Comparison of ENCODE assay signal across 30 cellular contexts in the genomic region with DNA sequence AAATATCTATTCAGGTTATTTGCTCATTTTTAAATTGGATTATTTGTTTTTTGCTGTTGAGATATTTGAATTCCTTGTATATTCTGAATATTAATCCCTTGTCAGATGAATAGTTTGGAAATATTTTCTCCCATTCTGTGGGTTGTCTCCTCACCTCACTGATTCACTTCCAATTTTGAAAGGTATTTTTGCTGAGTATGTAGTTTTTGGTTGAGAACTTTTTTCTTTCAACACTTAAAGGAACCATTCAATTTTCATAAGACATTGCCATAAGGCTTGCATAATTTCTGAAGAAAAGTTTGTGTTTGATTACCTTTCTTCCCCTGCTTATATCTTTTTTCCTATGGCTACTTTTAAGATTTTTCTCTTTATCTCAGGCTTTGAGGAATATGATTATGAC.
"Had no signal": no experiment of that assay in that cellular context is flagged by ENCODE, and none has a peak within 500 bp of the region (broad histone marks: within the 10 kb centered on the region; RNA-seq: fewer than 3 reads in every experiment).

No MANE protein-coding gene starts in this region.

- H3K36me3 ChIP-seq: ascending aorta, cardiac muscle cell had no signal

- FAIRE-seq: bronchial epithelial cell, TTC549 had no signal

- H3K4me3 ChIP-seq: ascending aorta, cardiac muscle cell had no signal

- H3K27me3 ChIP-seq: ascending aorta, cardiac muscle cell had no signal

- ATAC-seq: activated CD8-positive, alpha-beta memory T cell treated with anti-CD3 and anti-CD28 coated beads, Interleukin-2, amount 10 ng/mL, durations not matched to agents 7 days and 5 days; activated CD8-positive, alpha-beta T cell treated with anti-CD3 and anti-CD28 coated beads, Interleukin-2, amount 10 ng/mL, durations not matched to agents 7 days and 5 days; activated naive CD8-positive, alpha-beta T cell treated with anti-CD3 and anti-CD28 coated beads, Interleukin-2, amount 50 U/mL, for 24 hours had no signal

- H3K27ac ChIP-seq: ascending aorta, cardiac muscle cell, VCaP had no signal

- DNase-seq: activated B cell treated with CpG ODN at 0.5 μM for 24 hours; activated CD4-positive, alpha-beta memory T cell treated with anti-CD3 and anti-CD28 coated beads, Interleukin-2, amount 10 ng/mL, durations not matched to agents 7 days and 5 days; activated CD4-positive, alpha-beta T cell treated with anti-CD3 and anti-CD28 coated beads for 4 hours; activated CD4-positive, alpha-beta T cell treated with anti-CD3 and anti-CD28 coated beads, Interleukin-2, amount 10 ng/mL, durations not matched to agents 24 days and 14 days; activated CD4-positive, alpha-beta T cell treated with anti-CD3 and anti-CD28 coated beads, Interleukin-2, amount 50 U/mL, for 1 hour; activated CD4-positive, alpha-beta T cell treated with anti-CD3 and anti-CD28 coated beads, Interleukin-2, amount 50 U/mL, for 4 hours; activated CD4-positive, CD25-positive, alpha-beta regulatory T cell treated with anti-CD3 and anti-CD28 coated beads, Interleukin-2, amount 50 U/mL, for 72 hours; activated CD8-positive, alpha-beta memory T cell treated with anti-CD3 and anti-CD28 coated beads for 24 hours; activated CD8-positive, alpha-beta memory T cell treated with anti-CD3 and anti-CD28 coated beads, Interleukin-2, amount 10 ng/mL, durations not matched to agents 7 days and 5 days; activated CD8-positive, alpha-beta memory T cell treated with anti-CD3 and anti-CD28 coated beads, Interleukin-2, amount 50 U/mL, for 48 hours; activated CD8-positive, alpha-beta T cell treated with anti-CD3 and anti-CD28 coated beads, Interleukin-2, amount 10 ng/mL, durations not matched to agents 7 days and 5 days; activated effector memory CD4-positive, alpha-beta T cell treated with Interleukin-2 at 50 U/mL for 16 hours; activated gamma-delta T cell; activated naive CD4-positive, alpha-beta T cell treated with anti-CD3 and anti-CD28 coated beads, Interleukin-2, amount 10 ng/mL, durations not matched to agents 7 days and 5 days; activated naive CD4-positive, alpha-beta T cell treated with Interleukin-2 at 50 U/mL for 16 hours; activated naive CD8-positive, alpha-beta T cell treated with anti-CD3 and anti-CD28 coated beads, Interleukin-2, amount 10 ng/mL, durations not matched to agents 7 days and 5 days; activated naive CD8-positive, alpha-beta T cell treated with anti-CD3 and anti-CD28 coated beads, Interleukin-2, amount 50 U/mL, for 24 hours; activated T-cell treated with anti-CD3 and anti-CD28 coated beads, Interleukin-2, amount 50 U/mL, for 24 hours; activated T-cell treated with anti-CD3 and anti-CD28 coated beads, Interleukin-2, amount 50 U/mL, for 48 hours; amygdala; anterior cingulate cortex; caudate nucleus; cerebellar nuclear complex; T-helper 2 cell; T-helper 9 cell had no signal
